In the genomic region with DNA sequence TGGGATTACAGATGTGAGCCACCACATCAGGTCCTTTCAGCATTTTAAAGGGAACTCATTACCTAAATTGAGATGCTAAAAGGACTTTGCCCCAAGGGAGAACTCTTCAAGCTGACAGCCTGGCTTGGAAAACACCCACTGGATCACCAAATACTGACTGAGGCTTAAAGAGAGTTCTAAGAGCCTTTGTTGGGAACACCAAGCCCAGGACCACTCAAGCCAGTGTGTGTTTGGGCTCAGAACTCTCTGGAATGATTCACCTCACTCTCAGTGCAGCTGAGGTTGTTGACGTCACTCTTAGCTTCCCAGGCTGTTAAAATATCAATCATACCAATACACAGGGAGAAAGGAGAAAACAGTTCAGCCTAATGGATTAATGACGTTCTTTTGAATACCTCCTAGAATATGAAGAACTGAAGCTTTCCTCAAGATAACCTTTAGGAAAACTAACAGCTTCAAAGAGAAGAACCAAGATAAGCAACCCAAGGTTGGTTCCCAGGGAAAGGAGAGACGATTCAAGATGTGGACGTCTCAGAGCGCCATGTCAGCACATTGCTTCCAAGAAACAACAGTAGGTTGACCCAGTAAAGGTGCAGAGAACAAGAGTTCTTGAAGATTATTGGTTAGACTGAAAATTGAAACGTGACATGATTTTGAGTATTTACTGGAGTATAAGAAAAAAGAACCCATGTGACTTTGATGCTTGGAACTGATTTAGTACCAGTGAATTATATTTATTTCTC, we compare ENCODE assay signal across 23 cellular contexts.
"Had no signal": no experiment of that assay in that cellular context is flagged by ENCODE, and none has a peak within 500 bp of the region (broad histone marks: within the 10 kb centered on the region; RNA-seq: fewer than 3 reads in every experiment).

No MANE protein-coding gene starts in this region.

- ATAC-seq: activated CD8-positive, alpha-beta T cell treated with anti-CD3 and anti-CD28 coated beads, Interleukin-2, amount 10 ng/mL, durations not matched to agents 7 days and 5 days; activated T-cell treated with anti-CD3 and anti-CD28 coated beads, Interleukin-2, amount 50 U/mL, for 4 hours; Panc1; Right ventricle myocardium inferior had no signal

- H3K27ac Mint-ChIP-seq: activated CD8-positive, alpha-beta T cell treated with anti-CD3 and anti-CD28 coated beads, Interleukin-2, amount 10 ng/mL, durations not matched to agents 7 days and 5 days; activated naive CD4-positive, alpha-beta T cell treated with anti-CD3 and anti-CD28 coated beads, Interleukin-2, amount 10 ng/mL, durations not matched to agents 7 days and 5 days; activated naive CD8-positive, alpha-beta T cell treated with anti-CD3 and anti-CD28 coated beads for 36 hours had no signal

- H3K27ac ChIP-seq: brain microvascular endothelial cell, cardiac muscle cell, KMS-11, SK-N-MC, VCaP had no signal

- H3K4me2 ChIP-seq: KMS-11 had no signal

- DNase-seq: activated CD4-positive, alpha-beta T cell treated with anti-CD3 and anti-CD28 coated beads for 4 hours; activated CD8-positive, alpha-beta T cell treated with anti-CD3 and anti-CD28 coated beads, Interleukin-2, amount 10 ng/mL, durations not matched to agents 7 days and 5 days; activated gamma-delta T cell; activated naive CD4-positive, alpha-beta T cell treated with anti-CD3 and anti-CD28 coated beads, Interleukin-2, amount 10 ng/mL, durations not matched to agents 7 days and 5 days; activated naive CD8-positive, alpha-beta T cell treated with anti-CD3 and anti-CD28 coated beads for 36 hours; activated T-cell treated with anti-CD3 and anti-CD28 coated beads, Interleukin-2, amount 50 U/mL, for 4 hours; brain microvascular endothelial cell; NCI-H1092; NCI-H1417; NCI-H1930; NCI-H2171; NCI-H2227 treated with DMSO at 0.1 percent for 48 hours; NCI-H526; NCI-H82; OCI-M1; RPMI8226; T-helper 1 cell had no signal

- H3K27me3 Mint-ChIP-seq: activated naive CD4-positive, alpha-beta T cell treated with anti-CD3 and anti-CD28 coated beads, Interleukin-2, amount 10 ng/mL, durations not matched to agents 7 days and 5 days; activated naive CD8-positive, alpha-beta T cell treated with anti-CD3 and anti-CD28 coated beads for 36 hours had no signal

- H3K9ac ChIP-seq: KMS-11 had no signal

- H3K4me3 ChIP-seq: cardiac muscle cell, SK-N-MC had no signal

- H3K36me3 ChIP-seq: brain microvascular endothelial cell, cardiac muscle cell had no signal

- H3K4me3 Mint-ChIP-seq: activated CD8-positive, alpha-beta T cell treated with anti-CD3 and anti-CD28 coated beads, Interleukin-2, amount 10 ng/mL, durations not matched to agents 7 days and 5 days; activated naive CD4-positive, alpha-beta T cell treated with anti-CD3 and anti-CD28 coated beads, Interleukin-2, amount 10 ng/mL, durations not matched to agents 7 days and 5 days; activated naive CD8-positive, alpha-beta T cell treated with anti-CD3 and anti-CD28 coated beads for 36 hours; activated T-cell treated with anti-CD3 and anti-CD28 coated beads, Interleukin-2, amount 50 U/mL, for 4 hours had no signal

- H3K27me3 ChIP-seq: brain microvascular endothelial cell, cardiac muscle cell had no signal
